2 cellular contexts compared by ENCODE assay signal in the genomic region with DNA sequence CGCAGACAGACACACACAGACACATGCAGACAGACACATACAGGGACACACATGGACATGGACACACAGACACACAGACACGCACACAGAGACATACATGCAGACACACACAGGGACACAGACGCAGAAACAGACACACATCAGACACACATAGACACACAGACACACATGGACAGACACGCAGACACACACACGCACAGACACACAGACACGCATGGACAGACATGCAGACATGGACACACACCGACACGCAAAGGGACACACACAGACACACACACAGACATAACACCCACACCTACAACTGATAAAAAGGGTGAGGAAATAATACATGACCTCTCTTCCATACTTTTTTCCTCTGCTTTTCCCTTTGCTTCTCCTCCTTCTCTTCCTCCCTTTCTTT.
TF ChIP-seq lines count a peak whose summit lies in the region.

No MANE protein-coding gene starts in this region.

TF ChIP-seq in IMR-90, 13 proteins besides CTCF, POLR2A, EP300 and RAD21:
- TF ChIP-seq NFE2L2 (IDR thresholded peaks at IDR 0.05; ENCODE audit: low read depth, low read length) (no peak), FOS (IDR thresholded peaks at IDR 0.05; ENCODE audit: low read depth, low read length) (no peak), RCOR1 (IDR thresholded peaks at IDR 0.05; ENCODE audit: insufficient replicate concordance, low read length) (no peak), CEBPB (IDR thresholded peaks at IDR 0.05; ENCODE audit: low read depth, low read length) (no peak), RFX5 (IDR thresholded peaks at IDR 0.05; ENCODE audit: low read depth, low read length) (no peak), BHLHE40 (IDR thresholded peaks at IDR 0.05; ENCODE audit: low read depth, low read length) (no peak), MXI1 (IDR thresholded peaks at IDR 0.05; ENCODE audit: borderline replicate concordance, low read depth, low read length) (no peak), CHD1 (IDR thresholded peaks at IDR 0.05; ENCODE audit: low read depth, low read length) (no peak), SMC3 (IDR thresholded peaks at IDR 0.05; ENCODE audit: low read depth, low read length) (no peak), MAFK (IDR thresholded peaks at IDR 0.05; ENCODE audit: low read depth, low read length) (no peak), MAZ (IDR thresholded peaks at IDR 0.05; ENCODE audit: borderline replicate concordance, low read depth, low read length) (no peak)
- TF ChIP-seq, protein P1, sequence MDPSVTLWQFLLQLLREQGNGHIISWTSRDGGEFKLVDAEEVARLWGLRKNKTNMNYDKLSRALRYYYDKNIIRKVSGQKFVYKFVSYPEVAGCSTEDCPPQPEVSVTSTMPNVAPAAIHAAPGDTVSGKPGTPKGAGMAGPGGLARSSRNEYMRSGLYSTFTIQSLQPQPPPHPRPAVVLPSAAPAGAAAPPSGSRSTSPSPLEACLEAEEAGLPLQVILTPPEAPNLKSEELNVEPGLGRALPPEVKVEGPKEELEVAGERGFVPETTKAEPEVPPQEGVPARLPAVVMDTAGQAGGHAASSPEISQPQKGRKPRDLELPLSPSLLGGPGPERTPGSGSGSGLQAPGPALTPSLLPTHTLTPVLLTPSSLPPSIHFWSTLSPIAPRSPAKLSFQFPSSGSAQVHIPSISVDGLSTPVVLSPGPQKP (IDR thresholded peaks at IDR 0.05; ENCODE audit: borderline replicate concordance, low read depth, low read length), result no peak
- TF ChIP-seq, protein P2, sequence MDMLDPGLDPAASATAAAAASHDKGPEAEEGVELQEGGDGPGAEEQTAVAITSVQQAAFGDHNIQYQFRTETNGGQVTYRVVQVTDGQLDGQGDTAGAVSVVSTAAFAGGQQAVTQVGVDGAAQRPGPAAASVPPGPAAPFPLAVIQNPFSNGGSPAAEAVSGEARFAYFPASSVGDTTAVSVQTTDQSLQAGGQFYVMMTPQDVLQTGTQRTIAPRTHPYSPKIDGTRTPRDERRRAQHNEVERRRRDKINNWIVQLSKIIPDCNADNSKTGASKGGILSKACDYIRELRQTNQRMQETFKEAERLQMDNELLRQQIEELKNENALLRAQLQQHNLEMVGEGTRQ (IDR thresholded peaks at IDR 0.05; ENCODE audit: low read depth, low read length), result no peak

TF ChIP-seq in K562, 482 proteins besides CTCF, POLR2A, EP300 and RAD21:
- TF ChIP-seq PHF20 (IDR thresholded peaks at IDR 0.05; ENCODE audit: partially characterized antibody) (peak; percentile 22), TSC22D4 (tag; IDR thresholded peaks at IDR 0.05) (peak; percentile 91; the same call in 1 of the 2 replicates), KDM1A (IDR thresholded peaks at IDR 0.05) (no peak), ILF3 (IDR thresholded peaks at IDR 0.05; ENCODE audit: borderline replicate concordance) (no peak), ZNF121 (CRISPR knock-in tag; conservative IDR thresholded peaks at IDR 0.05) (no peak)
